ENCODE assay signal across 15 cellular contexts in genomic region chr2:229429529-229430067, GRCh38.
"Had no signal": no experiment of that assay in that cellular context is flagged by ENCODE, and none has a peak within 500 bp of the region (broad histone marks: within the 10 kb centered on the region; RNA-seq: fewer than 3 reads in every experiment).

No MANE protein-coding gene starts in this region.

- H2AFZ ChIP-seq: parathyroid adenoma had no signal

- H3K4me3 Mint-ChIP-seq: activated CD8-positive, alpha-beta memory T cell treated with anti-CD3 and anti-CD28 coated beads, Interleukin-2, amount 10 ng/mL, durations not matched to agents 7 days and 5 days; activated T-cell treated with anti-CD3 and anti-CD28 coated beads, Interleukin-2, amount 50 U/mL, for 24 hours; naive B cell; T-helper 2 cell treated with Interferon-gamma antibody and Interleukin-4, amounts not matched to agents 5 μg/mL and 100 μg/mL, for 36 hours had no signal

- H3K79me2 ChIP-seq: parathyroid adenoma had no signal

- H3K9me3 ChIP-seq: esophagus squamous epithelium, stomach, transverse colon had no signal

- H3K4me1 Mint-ChIP-seq: activated CD8-positive, alpha-beta memory T cell treated with anti-CD3 and anti-CD28 coated beads, Interleukin-2, amount 10 ng/mL, durations not matched to agents 7 days and 5 days; naive B cell had no signal

- H3K4me3 ChIP-seq: esophagus squamous epithelium, stomach, transverse colon had no signal

- H3K27me3 ChIP-seq: esophagus squamous epithelium, stomach, transverse colon had no signal

- H3K36me3 Mint-ChIP-seq: activated CD8-positive, alpha-beta memory T cell treated with anti-CD3 and anti-CD28 coated beads, Interleukin-2, amount 10 ng/mL, durations not matched to agents 7 days and 5 days; activated naive CD4-positive, alpha-beta T cell treated with anti-CD3 and anti-CD28 coated beads, Interleukin-2, amount 50 U/mL, for 72 hours; naive B cell had no signal

- ATAC-seq: activated CD8-positive, alpha-beta memory T cell treated with anti-CD3 and anti-CD28 coated beads, Interleukin-2, amount 10 ng/mL, durations not matched to agents 7 days and 5 days; activated naive CD4-positive, alpha-beta T cell treated with anti-CD3 and anti-CD28 coated beads, Interleukin-2, amount 50 U/mL, for 72 hours had no signal

- H3K27me3 Mint-ChIP-seq: activated CD8-positive, alpha-beta memory T cell treated with anti-CD3 and anti-CD28 coated beads, Interleukin-2, amount 10 ng/mL, durations not matched to agents 7 days and 5 days had no signal

- H3K36me3 ChIP-seq: esophagus squamous epithelium, stomach, transverse colon had no signal

- H3K4me1 ChIP-seq: esophagus squamous epithelium, parathyroid adenoma, transverse colon had no signal

- H3K27ac ChIP-seq: parathyroid adenoma had no signal

- H3K9me3 Mint-ChIP-seq: activated naive CD4-positive, alpha-beta T cell treated with anti-CD3 and anti-CD28 coated beads, Interleukin-2, amount 50 U/mL, for 72 hours; activated T-cell treated with anti-CD3 and anti-CD28 coated beads, Interleukin-2, amount 50 U/mL, for 24 hours; T-helper 2 cell treated with Interferon-gamma antibody and Interleukin-4, amounts not matched to agents 5 μg/mL and 100 μg/mL, for 36 hours had no signal

- H3K27ac Mint-ChIP-seq: activated CD8-positive, alpha-beta memory T cell treated with anti-CD3 and anti-CD28 coated beads, Interleukin-2, amount 10 ng/mL, durations not matched to agents 7 days and 5 days; activated naive CD4-positive, alpha-beta T cell treated with anti-CD3 and anti-CD28 coated beads, Interleukin-2, amount 50 U/mL, for 72 hours; activated T-cell treated with anti-CD3 and anti-CD28 coated beads, Interleukin-2, amount 50 U/mL, for 24 hours; naive B cell; T-helper 2 cell treated with Interferon-gamma antibody and Interleukin-4, amounts not matched to agents 5 μg/mL and 100 μg/mL, for 36 hours had no signal

- DNase-seq: activated CD4-positive, alpha-beta T cell treated with anti-CD3 and anti-CD28 coated beads, Interleukin-2, amount 50 U/mL, for 4 hours; activated CD8-positive, alpha-beta memory T cell treated with anti-CD3 and anti-CD28 coated beads, Interleukin-2, amount 10 ng/mL, durations not matched to agents 7 days and 5 days; activated effector memory CD4-positive, alpha-beta T cell treated with anti-CD3 and anti-CD28 coated beads, Interleukin-2, amount 50 U/mL, for 16 hours; activated T-cell treated with anti-CD3 and anti-CD28 coated beads, Interleukin-2, amount 50 U/mL, for 24 hours; amygdala; esophagus squamous epithelium; foreskin melanocyte; midbrain; naive B cell; small intestine; stomach; transverse colon had no signal
